Comparison of ENCODE assay signal across 39 cellular contexts in the genomic region with DNA sequence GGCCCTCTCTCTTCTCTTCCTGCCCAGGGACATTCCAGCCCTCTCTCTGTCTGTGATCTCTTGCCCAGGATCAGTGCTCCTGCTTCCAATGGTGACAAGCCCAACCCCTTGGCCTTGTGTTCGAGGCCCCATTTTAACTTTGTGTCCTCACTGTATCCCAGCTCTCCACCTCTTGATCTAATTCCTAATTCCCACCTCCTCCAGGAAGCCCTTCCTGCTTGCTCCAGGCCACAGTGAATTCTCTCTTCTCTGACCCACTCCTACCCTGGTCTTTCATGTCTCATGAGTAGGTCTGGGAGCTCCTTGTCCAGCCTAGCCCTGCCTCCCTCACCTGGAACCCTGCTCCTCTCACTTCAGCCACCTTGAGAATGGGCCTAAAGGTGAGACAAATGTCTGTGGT.
"Had no signal": no experiment of that assay in that cellular context is flagged by ENCODE, and none has a peak within 500 bp of the region (broad histone marks: within the 10 kb centered on the region; RNA-seq: fewer than 3 reads in every experiment).

No MANE protein-coding gene starts in this region.

- H3K4me1 Mint-ChIP-seq: activated naive CD4-positive, alpha-beta T cell treated with anti-CD3 and anti-CD28 coated beads, Interleukin-2, amount 10 ng/mL, durations not matched to agents 7 days and 5 days; activated naive CD4-positive, alpha-beta T cell treated with anti-CD3 and anti-CD28 coated beads, Interleukin-2, amount 50 U/mL, for 24 hours; activated naive CD8-positive, alpha-beta T cell treated with anti-CD3 and anti-CD28 coated beads for 36 hours; activated naive CD8-positive, alpha-beta T cell treated with anti-CD3 and anti-CD28 coated beads, Interleukin-2, amount 10 ng/mL, durations not matched to agents 7 days and 5 days; activated naive CD8-positive, alpha-beta T cell treated with anti-CD3 and anti-CD28 coated beads, Interleukin-2, amount 50 U/mL, for 24 hours; activated T-helper 17 cell treated with anti-CD3 and anti-CD28 coated beads, Interleukin-2, amount 50 U/mL, for 72 hours; central memory CD8-positive, alpha-beta T cell had no signal

- H3K4me1 ChIP-seq: adrenal gland, ascending aorta, body of pancreas, breast epithelium, colonic mucosa had no signal

- H3K9me3 Mint-ChIP-seq: activated naive CD4-positive, alpha-beta T cell treated with anti-CD3 and anti-CD28 coated beads for 36 hours; activated naive CD4-positive, alpha-beta T cell treated with anti-CD3 and anti-CD28 coated beads, Interleukin-2, amount 10 ng/mL, durations not matched to agents 7 days and 5 days; activated naive CD4-positive, alpha-beta T cell treated with anti-CD3 and anti-CD28 coated beads, Interleukin-2, amount 50 U/mL, for 24 hours; activated naive CD4-positive, alpha-beta T cell treated with anti-CD3 and anti-CD28 coated beads, Interleukin-2, amount 50 U/mL, for 72 hours; activated naive CD8-positive, alpha-beta T cell treated with anti-CD3 and anti-CD28 coated beads for 36 hours; activated naive CD8-positive, alpha-beta T cell treated with anti-CD3 and anti-CD28 coated beads, Interleukin-2, amount 10 ng/mL, durations not matched to agents 7 days and 5 days; activated naive CD8-positive, alpha-beta T cell treated with anti-CD3 and anti-CD28 coated beads, Interleukin-2, amount 50 U/mL, for 24 hours; activated T-cell treated with anti-CD3 and anti-CD28 coated beads, Interleukin-2, amount 50 U/mL, for 24 hours; activated T-cell treated with anti-CD3 and anti-CD28 coated beads, Interleukin-2, amount 50 U/mL, for 4 hours; activated T-cell treated with anti-CD3 and anti-CD28 coated beads, Interleukin-2, amount 50 U/mL, for 72 hours; activated T-helper 1 cell treated with anti-CD3 and anti-CD28 coated beads, Interleukin-12 subunit alpha, Interleukin-12 subunit beta, Interleukin-2, Interleukin-4 antibody, amounts not matched to agents 30 ng/mL and 10 ng/mL and 1 ng/mL, durations not matched to agents 14 hours and 24 hours and 36 hours; activated T-helper 17 cell treated with anti-CD3 and anti-CD28 coated beads, Interleukin-2, amount 50 U/mL, for 72 hours; activated T-helper 2 cell treated with anti-CD3 and anti-CD28 coated beads, Interferon-gamma antibody, Interleukin-2, Interleukin-4, amounts not matched to agents 10 μg/mL and 5 μg/mL and 100 μg/mL, durations not matched to agents 14 hours and 24 hours and 36 hours; central memory CD8-positive, alpha-beta T cell had no signal

- H3K27me3 ChIP-seq: adrenal gland, ascending aorta, body of pancreas, brain microvascular endothelial cell, breast epithelium, cardiac muscle cell, colonic mucosa had no signal

- H3K27me3 Mint-ChIP-seq: activated naive CD4-positive, alpha-beta T cell treated with anti-CD3 and anti-CD28 coated beads, Interleukin-2, amount 10 ng/mL, durations not matched to agents 7 days and 5 days; activated naive CD4-positive, alpha-beta T cell treated with anti-CD3 and anti-CD28 coated beads, Interleukin-2, amount 50 U/mL, for 24 hours; activated naive CD8-positive, alpha-beta T cell; activated naive CD8-positive, alpha-beta T cell treated with anti-CD3 and anti-CD28 coated beads for 36 hours; activated naive CD8-positive, alpha-beta T cell treated with anti-CD3 and anti-CD28 coated beads, Interleukin-2, amount 10 ng/mL, durations not matched to agents 7 days and 5 days; activated naive CD8-positive, alpha-beta T cell treated with anti-CD3 and anti-CD28 coated beads, Interleukin-2, amount 50 U/mL, for 24 hours; activated T-cell treated with anti-CD3 and anti-CD28 coated beads, Interleukin-2, amount 50 U/mL, for 24 hours; activated T-helper 17 cell treated with anti-CD3 and anti-CD28 coated beads, Interleukin-2, amount 50 U/mL, for 72 hours had no signal

- ATAC-seq: activated naive CD4-positive, alpha-beta T cell treated with anti-CD3 and anti-CD28 coated beads, Interleukin-2, amount 50 U/mL, for 72 hours; activated naive CD8-positive, alpha-beta T cell treated with anti-CD3 and anti-CD28 coated beads, Interleukin-2, amount 50 U/mL, for 24 hours; activated T-cell treated with anti-CD3 and anti-CD28 coated beads, Interleukin-2, amount 50 U/mL, for 4 hours; activated T-cell treated with anti-CD3 and anti-CD28 coated beads, Interleukin-2, amount 50 U/mL, for 72 hours; activated T-helper 17 cell treated with anti-CD3 and anti-CD28 coated beads, Interleukin-2, amount 50 U/mL, for 72 hours; body of pancreas had no signal

- H3K9me3 ChIP-seq: adrenal gland, ascending aorta, body of pancreas, breast epithelium, colonic mucosa had no signal

- FAIRE-seq: astrocyte, bronchial epithelial cell, colon had no signal

- H3K4me3 ChIP-seq: adrenal gland, ascending aorta, body of pancreas, breast epithelium, cardiac muscle cell, colonic mucosa had no signal

- H3K4me3 Mint-ChIP-seq: activated naive CD4-positive, alpha-beta T cell treated with anti-CD3 and anti-CD28 coated beads for 36 hours; activated naive CD4-positive, alpha-beta T cell treated with anti-CD3 and anti-CD28 coated beads, Interleukin-2, amount 10 ng/mL, durations not matched to agents 7 days and 5 days; activated naive CD4-positive, alpha-beta T cell treated with anti-CD3 and anti-CD28 coated beads, Interleukin-2, amount 50 U/mL, for 24 hours; activated naive CD8-positive, alpha-beta T cell; activated naive CD8-positive, alpha-beta T cell treated with anti-CD3 and anti-CD28 coated beads for 36 hours; activated naive CD8-positive, alpha-beta T cell treated with anti-CD3 and anti-CD28 coated beads, Interleukin-2, amount 10 ng/mL, durations not matched to agents 7 days and 5 days; activated naive CD8-positive, alpha-beta T cell treated with anti-CD3 and anti-CD28 coated beads, Interleukin-2, amount 50 U/mL, for 24 hours; activated T-cell treated with anti-CD3 and anti-CD28 coated beads, Interleukin-2, amount 50 U/mL, for 24 hours; activated T-cell treated with anti-CD3 and anti-CD28 coated beads, Interleukin-2, amount 50 U/mL, for 4 hours; activated T-cell treated with anti-CD3 and anti-CD28 coated beads, Interleukin-2, amount 50 U/mL, for 72 hours; activated T-helper 1 cell treated with anti-CD3 and anti-CD28 coated beads, Interleukin-12 subunit alpha, Interleukin-12 subunit beta, Interleukin-2, Interleukin-4 antibody, amounts not matched to agents 30 ng/mL and 10 ng/mL and 1 ng/mL, durations not matched to agents 14 hours and 24 hours and 36 hours; activated T-helper 17 cell treated with anti-CD3 and anti-CD28 coated beads, Interleukin-2, amount 50 U/mL, for 72 hours; central memory CD8-positive, alpha-beta T cell had no signal

- H3K27ac Mint-ChIP-seq: activated naive CD4-positive, alpha-beta T cell treated with anti-CD3 and anti-CD28 coated beads for 36 hours; activated naive CD4-positive, alpha-beta T cell treated with anti-CD3 and anti-CD28 coated beads, Interleukin-2, amount 10 ng/mL, durations not matched to agents 7 days and 5 days; activated naive CD4-positive, alpha-beta T cell treated with anti-CD3 and anti-CD28 coated beads, Interleukin-2, amount 50 U/mL, for 24 hours; activated naive CD4-positive, alpha-beta T cell treated with anti-CD3 and anti-CD28 coated beads, Interleukin-2, amount 50 U/mL, for 72 hours; activated naive CD8-positive, alpha-beta T cell; activated naive CD8-positive, alpha-beta T cell treated with anti-CD3 and anti-CD28 coated beads for 36 hours; activated naive CD8-positive, alpha-beta T cell treated with anti-CD3 and anti-CD28 coated beads, Interleukin-2, amount 10 ng/mL, durations not matched to agents 7 days and 5 days; activated naive CD8-positive, alpha-beta T cell treated with anti-CD3 and anti-CD28 coated beads, Interleukin-2, amount 50 U/mL, for 24 hours; activated T-cell treated with anti-CD3 and anti-CD28 coated beads, Interleukin-2, amount 50 U/mL, for 24 hours; activated T-cell treated with anti-CD3 and anti-CD28 coated beads, Interleukin-2, amount 50 U/mL, for 72 hours; activated T-helper 1 cell treated with anti-CD3 and anti-CD28 coated beads, Interleukin-12 subunit alpha, Interleukin-12 subunit beta, Interleukin-2, Interleukin-4 antibody, amounts not matched to agents 30 ng/mL and 10 ng/mL and 1 ng/mL, durations not matched to agents 14 hours and 24 hours and 36 hours; activated T-helper 17 cell treated with anti-CD3 and anti-CD28 coated beads, Interleukin-2, amount 50 U/mL, for 72 hours; activated T-helper 2 cell treated with anti-CD3 and anti-CD28 coated beads, Interferon-gamma antibody, Interleukin-2, Interleukin-4, amounts not matched to agents 10 μg/mL and 5 μg/mL and 100 μg/mL, durations not matched to agents 14 hours and 24 hours and 36 hours had no signal

- H3K27ac ChIP-seq: adrenal gland, ascending aorta, body of pancreas, brain microvascular endothelial cell, breast epithelium, cardiac muscle cell, colonic mucosa had no signal

- H3K36me3 ChIP-seq: adrenal gland, ascending aorta, brain microvascular endothelial cell, breast epithelium, cardiac muscle cell, colonic mucosa had no signal

- DNase-seq: activated effector memory CD4-positive, alpha-beta T cell treated with anti-CD3 and anti-CD28 coated beads, Interleukin-2, amount 50 U/mL, for 16 hours; activated effector memory CD4-positive, alpha-beta T cell treated with Interleukin-2 at 50 U/mL for 16 hours; activated gamma-delta T cell; activated gamma-delta T cell treated with Interleukin-2 at 50 U/mL for 16 hours; activated naive CD4-positive, alpha-beta T cell; activated naive CD4-positive, alpha-beta T cell treated with anti-CD3 and anti-CD28 coated beads for 36 hours; activated naive CD4-positive, alpha-beta T cell treated with anti-CD3 and anti-CD28 coated beads, Interleukin-2, amount 10 ng/mL, durations not matched to agents 7 days and 5 days; activated naive CD4-positive, alpha-beta T cell treated with anti-CD3 and anti-CD28 coated beads, Interleukin-2, amount 50 U/mL, for 16 hours; activated naive CD4-positive, alpha-beta T cell treated with Interleukin-2 at 50 U/mL for 16 hours; activated naive CD8-positive, alpha-beta T cell treated with anti-CD3 and anti-CD28 coated beads for 36 hours; activated naive CD8-positive, alpha-beta T cell treated with anti-CD3 and anti-CD28 coated beads, Interleukin-2, amount 10 ng/mL, durations not matched to agents 7 days and 5 days; activated naive CD8-positive, alpha-beta T cell treated with anti-CD3 and anti-CD28 coated beads, Interleukin-2, amount 50 U/mL, for 24 hours; activated T-cell treated with anti-CD3 and anti-CD28 coated beads, Interleukin-2, amount 50 U/mL, for 24 hours; activated T-cell treated with anti-CD3 and anti-CD28 coated beads, Interleukin-2, amount 50 U/mL, for 4 hours; activated T-cell treated with anti-CD3 and anti-CD28 coated beads, Interleukin-2, amount 50 U/mL, for 48 hours; activated T-cell treated with anti-CD3 and anti-CD28 coated beads, Interleukin-2, amount 50 U/mL, for 72 hours; adrenal gland; amygdala; anterior cingulate cortex; aorta; body of pancreas; brain microvascular endothelial cell; caudate nucleus; central memory CD4-positive, alpha-beta T cell; cerebellar nuclear complex; colonic mucosa had no signal

- H3K36me3 Mint-ChIP-seq: activated naive CD4-positive, alpha-beta T cell treated with anti-CD3 and anti-CD28 coated beads, Interleukin-2, amount 10 ng/mL, durations not matched to agents 7 days and 5 days; activated naive CD4-positive, alpha-beta T cell treated with anti-CD3 and anti-CD28 coated beads, Interleukin-2, amount 50 U/mL, for 24 hours; activated naive CD4-positive, alpha-beta T cell treated with anti-CD3 and anti-CD28 coated beads, Interleukin-2, amount 50 U/mL, for 72 hours; activated naive CD8-positive, alpha-beta T cell; activated naive CD8-positive, alpha-beta T cell treated with anti-CD3 and anti-CD28 coated beads for 36 hours; activated naive CD8-positive, alpha-beta T cell treated with anti-CD3 and anti-CD28 coated beads, Interleukin-2, amount 10 ng/mL, durations not matched to agents 7 days and 5 days had no signal
